Comparison of ENCODE assay signal across 22 cellular contexts in genomic region chr3:12181301-12181700, GRCh38. TPM values are rescaled to one million over a fixed set of nuclear protein-coding genes. Genes with fewer than 3 reads are reported as not detected.
DNase-seq lines count a peak whose midpoint lies in the region; ATAC-seq, FAIRE-seq and TF ChIP-seq lines count a peak whose summit lies in the region.
"Had no signal": no experiment of that assay in that cellular context is flagged by ENCODE, and none has a peak within 500 bp of the region (broad histone marks: within the 10 kb centered on the region; RNA-seq: fewer than 3 reads in every experiment).

No MANE protein-coding gene starts in this region.

- H3T11ph ChIP-seq in H9 (ENCODE audit: low read length) = no peak overlapping the region

- WGBS in mesenchymal stem cell = 91% methylated on average over 3 of the region's 4 CpGs
- no CpG with 5 or more reads among the region's 4 CpGs for WGBS in H9 (ENCODE audit: extremely low coverage, insufficient read length, low lambda C conversion rate)

- H3K79me2 ChIP-seq in H9 (ENCODE audit: insufficient read depth, low read length) = no peaks in the 10 kb centered on the region

- H2AK5ac ChIP-seq in mesenchymal stem cell (ENCODE audit: low read length, severe bottlenecking) (peak overlapping the region; percentile 3), H9 (ENCODE audit: insufficient read length, low read length) (no peak overlapping the region)

- no peak overlapping the region for H2AFZ ChIP-seq in mesenchymal stem cell (ENCODE audit: low read depth, low read length)
- H2AFZ ChIP-seq in H9 (ENCODE audit: low read length) = no peak overlapping the region
- H2AFZ ChIP-seq: GM23338 had no signal

- H2BK20ac ChIP-seq in H9 (ENCODE audit: low read depth, low read length, poor library complexity, severe bottlenecking) = no peak overlapping the region

- no TSS peak for BruUV-seq in MCF 10A (replicated peaks; lab: Mats Ljungman, UMichigan)

- POLR2A ChIA-PET in MCF 10A (lab: Yijun Ruan, JAX) = interaction anchor here (1.2 to 2.9 kb wide), 3 partner anchors 48 to 303 kb away, joined by 3 to 13 read pairs (median 7); partner anchors contain the start of gene TSEN2
- POLR2A ChIA-PET in naive thymus-derived CD8-positive, alpha-beta T cell (lab: Charles Lee) = no interaction called here

- H3K14ac ChIP-seq in mesenchymal stem cell (ENCODE audit: low read length in 2 of 2) = peak overlapping the region in 1 of 2 experiments; percentile 36
- H3K14ac ChIP-seq in H9 (ENCODE audit: insufficient read depth, low read length) = no peak overlapping the region

- H4K5ac ChIP-seq in H9 (ENCODE audit: insufficient read length, low read depth, low read length) = no peak overlapping the region

- H3K27me3 ChIP-seq in breast epithelium = no peaks in the 10 kb centered on the region
- no peaks in the 10 kb centered on the region for H3K27me3 ChIP-seq in bronchial epithelial cell (ENCODE audit: control insufficient read depth, insufficient read depth, low read length)
- no peaks in the 10 kb centered on the region for H3K27me3 ChIP-seq in mesenchymal stem cell (ENCODE audit: control insufficient read depth in 1 of 2, insufficient read depth in 1 of 2, low read length in 2 of 2)
- no peaks in the 10 kb centered on the region for H3K27me3 ChIP-seq in H9 (ENCODE audit: insufficient read depth, low read length)

- H3K23me2 ChIP-seq in H9 (ENCODE audit: insufficient read length, low read depth, low read length, poor library complexity, severe bottlenecking) = no peaks in the 10 kb centered on the region

- H3K4me2 ChIP-seq in mesenchymal stem cell (ENCODE audit: low read length, poor library complexity, severe bottlenecking) = no peak overlapping the region
- H3K4me2 ChIP-seq in H9 (ENCODE audit: insufficient read depth, insufficient read length, low read length) = no peak overlapping the region
- H3K4me2 ChIP-seq: GM23338, SK-N-SH had no signal

- H3K27ac Mint-ChIP-seq in MCF 10A (ENCODE audit: low read depth, unreplicated experiment) = peak overlapping the region; percentile 44
- no peak overlapping the region for H3K27ac Mint-ChIP-seq in H9
- no peak overlapping the region for H3K27ac Mint-ChIP-seq in naive thymus-derived CD8-positive, alpha-beta T cell
- H3K27ac Mint-ChIP-seq: CD8-positive, alpha-beta memory T cell; GM23338 had no signal

- H3K36me3 ChIP-seq in breast epithelium (no peaks in the 10 kb centered on the region), bronchial epithelial cell (ENCODE audit: control insufficient read depth, insufficient read depth, low read length) (no peaks in the 10 kb centered on the region), mesenchymal stem cell (ENCODE audit: control insufficient read depth in 1 of 2, insufficient read depth in 2 of 2, low read depth in 1 of 2, low read length in 2 of 2) (no peaks in the 10 kb centered on the region)

- H3K4me1 ChIP-seq in breast epithelium (no peaks in the 10 kb centered on the region), mesenchymal stem cell (ENCODE audit: control insufficient read depth, insufficient read depth, low read depth, low read length) (peaks cover 20% of the 10 kb centered on the region), H9 (ENCODE audit: insufficient read depth, low read length) (no peaks in the 10 kb centered on the region)

- no peak overlapping the region for H4K91ac ChIP-seq in mesenchymal stem cell (ENCODE audit: low read length)
- H4K91ac ChIP-seq in H9 (ENCODE audit: insufficient read length, low read depth, low read length) = no peak overlapping the region

- TF ChIP-seq CTCF in MCF 10A (IDR thresholded peaks at IDR 0.05; ENCODE audit: unreplicated experiment) = no peak
- TF ChIP-seq CTCF in breast epithelium (IDR thresholded peaks at IDR 0.05) = no peak
- TF ChIP-seq CTCF in bronchial epithelial cell (IDR thresholded peaks at IDR 0.05; ENCODE audit: insufficient read depth, low read length, severe bottlenecking) = no peak
- TF ChIP-seq CTCF in H9 (conservative IDR thresholded peaks at IDR 0.05) = no peak

- H3K4ac ChIP-seq in mesenchymal stem cell (ENCODE audit: low read depth in 1 of 2, low read length in 2 of 2) (no peak overlapping the region), H9 (ENCODE audit: low read depth, low read length) (no peak overlapping the region)

- no peaks in the 10 kb centered on the region for H3K27me3 Mint-ChIP-seq in MCF 10A (ENCODE audit: insufficient read depth, unreplicated experiment)
- no peaks in the 10 kb centered on the region for H3K27me3 Mint-ChIP-seq in H9 (ENCODE audit: low read depth)
- no peaks in the 10 kb centered on the region for H3K27me3 Mint-ChIP-seq in naive thymus-derived CD8-positive, alpha-beta T cell

- H3K4me3 Mint-ChIP-seq in MCF 10A (ENCODE audit: unreplicated experiment) = no peak overlapping the region
- H3K4me3 Mint-ChIP-seq in H9 = no peak overlapping the region
- H3K4me3 Mint-ChIP-seq in naive thymus-derived CD8-positive, alpha-beta T cell = no peak overlapping the region
- H3K4me3 Mint-ChIP-seq: CD8-positive, alpha-beta memory T cell; GM23338 had no signal

- H3K23ac ChIP-seq in mesenchymal stem cell (ENCODE audit: low read length in 2 of 2) = no peak overlapping the region
- no peak overlapping the region for H3K23ac ChIP-seq in H9 (ENCODE audit: insufficient read length, low read depth, low read length)

- no peak overlapping the region for H2BK5ac ChIP-seq in mesenchymal stem cell (ENCODE audit: low read depth, low read length, poor library complexity, severe bottlenecking)
- H2BK5ac ChIP-seq in H9 (ENCODE audit: insufficient read length, low read length) = no peak overlapping the region

- no peak overlapping the region for H3K4me3 ChIP-seq in breast epithelium
- H3K4me3 ChIP-seq in bronchial epithelial cell (ENCODE audit: low read depth, low read length) = no peak overlapping the region
- H3K4me3 ChIP-seq in mesenchymal stem cell (ENCODE audit: insufficient read depth in 1 of 2, low read depth in 1 of 2, low read length in 2 of 2) = no peak overlapping the region
- H3K4me3 ChIP-seq: GM23338 had no signal

- TF ChIP-seq POLR2A in breast epithelium (IDR thresholded peaks at IDR 0.05) = no peak

- H3K9me3 Mint-ChIP-seq in MCF 10A (ENCODE audit: unreplicated experiment) (no peaks in the 10 kb centered on the region), H9 (no peaks in the 10 kb centered on the region)
- H3K9me3 Mint-ChIP-seq in naive thymus-derived CD8-positive, alpha-beta T cell = no peaks in the 10 kb centered on the region
- H3K9me3 Mint-ChIP-seq: CD8-positive, alpha-beta memory T cell; GM23338 had no signal

- no peak overlapping the region for H3K9ac ChIP-seq in mesenchymal stem cell (ENCODE audit: low read length)
- no peak overlapping the region for H3K9ac ChIP-seq in H9 (ENCODE audit: extremely low read depth, insufficient read length, low read length)
- H3K9ac ChIP-seq: SK-N-SH had no signal

- peak overlapping the region in 1 of 2 experiments; percentile 81 for H2BK12ac ChIP-seq in mesenchymal stem cell (ENCODE audit: low read length in 2 of 2)
- H2BK12ac ChIP-seq in H9 (ENCODE audit: insufficient read length, low read depth, low read length) = no peak overlapping the region

- H2BK120ac ChIP-seq in mesenchymal stem cell (ENCODE audit: low read depth, low read length) (no peak overlapping the region), H9 (ENCODE audit: low read depth, low read length, poor library complexity, severe bottlenecking) (no peak overlapping the region)

- ATAC-seq in naive thymus-derived CD8-positive, alpha-beta T cell = no peak
- ATAC-seq: GM23338 had no signal

- FAIRE-seq in bronchial epithelial cell (lab: Jason Lieb, UNC) = no peak

- intact Hi-C loops in MCF 10A (cut with micrococcal nuclease) (no loop called here), breast epithelium (cut with DNase I; ENCODE audit: low total_unique reads) (no loop called here)

- H4K20me1 ChIP-seq in H9 (ENCODE audit: control insufficient read depth, insufficient read depth, insufficient read length) = no peaks in the 10 kb centered on the region

- peaks cover 19% of the 10 kb centered on the region for H3K4me1 Mint-ChIP-seq in MCF 10A (ENCODE audit: insufficient read depth, unreplicated experiment)
- no peaks in the 10 kb centered on the region for H3K4me1 Mint-ChIP-seq in H9
- peaks cover 0 to 2% (median 1%) of the 10 kb centered on the region in 4 donors for H3K4me1 Mint-ChIP-seq in naive thymus-derived CD8-positive, alpha-beta T cell
- H3K4me1 Mint-ChIP-seq: CD8-positive, alpha-beta memory T cell; GM23338 had no signal

- H3K36me3 Mint-ChIP-seq in MCF 10A (ENCODE audit: insufficient read depth, unreplicated experiment) (no peaks in the 10 kb centered on the region), H9 (ENCODE audit: insufficient read depth in 1 of 3, low read depth in 3 of 3) (no peaks in the 10 kb centered on the region; a peak in 2 of 7 replicates)
- no peaks in the 10 kb centered on the region for H3K36me3 Mint-ChIP-seq in naive thymus-derived CD8-positive, alpha-beta T cell
- H3K36me3 Mint-ChIP-seq: CD8-positive, alpha-beta memory T cell had no signal

- H2BK15ac ChIP-seq in mesenchymal stem cell (ENCODE audit: low read depth, poor library complexity, severe bottlenecking) = no peak overlapping the region
- no peak overlapping the region for H2BK15ac ChIP-seq in H9 (ENCODE audit: low read depth, low read length)

- no peak overlapping the region for H3K27ac ChIP-seq in breast epithelium
- H3K27ac ChIP-seq in mesenchymal stem cell (ENCODE audit: low read length, poor library complexity, severe bottlenecking) = no peak overlapping the region
- H3K27ac ChIP-seq in H9 (ENCODE audit: insufficient read length, low read depth, low read length) = no peak overlapping the region
- H3K27ac ChIP-seq: C4-2B, RWPE1 had no signal

- H3K79me1 ChIP-seq in mesenchymal stem cell (replicated peaks; ENCODE audit: low read length, poor library complexity, severe bottlenecking) = no peaks in the 10 kb centered on the region
- no peaks in the 10 kb centered on the region for H3K79me1 ChIP-seq in H9 (ENCODE audit: insufficient read depth, low read depth, low read length, poor library complexity, severe bottlenecking)

- H3K18ac ChIP-seq in mesenchymal stem cell (ENCODE audit: low read depth in 1 of 2, low read length in 2 of 2) (no peak overlapping the region), H9 (ENCODE audit: insufficient read length, low read depth, low read length) (no peak overlapping the region)

- H3K9me3 ChIP-seq in breast epithelium = no peaks in the 10 kb centered on the region
- H3K9me3 ChIP-seq in mesenchymal stem cell (ENCODE audit: control insufficient read depth, low read length) = no peaks in the 10 kb centered on the region
- H3K9me3 ChIP-seq in H9 (ENCODE audit: control insufficient read depth, low read depth, low read length) = no peaks in the 10 kb centered on the region
- H3K9me3 ChIP-seq: SK-N-SH had no signal

- H4K8ac ChIP-seq in mesenchymal stem cell (ENCODE audit: low read length) (no peak overlapping the region), H9 (replicated peaks; ENCODE audit: insufficient read length, low read depth, low read length) (no peak overlapping the region)

- H3K56ac ChIP-seq in H9 (ENCODE audit: insufficient read length, low read depth, low read length) = no peak overlapping the region

- DNase-seq in MCF 10A (ENCODE audit: unreplicated experiment) (no peak), breast epithelium (ENCODE audit: low spot score in 2 of 2) (no peak), bronchial epithelial cell (ENCODE audit: low read depth) (peak; percentile 52), mesenchymal stem cell (no peak), H9 (no peak), kidney tubule cell (ENCODE audit: low spot score) (no peak), ecto neural progenitor cell (ENCODE audit: low spot score) (no peak)
- DNase-seq in naive thymus-derived CD8-positive, alpha-beta T cell = no peak
- DNase-seq: 8988T; CD8-positive, alpha-beta memory T cell; DMS79; HCEC 1CT; KG1; NCI-H1092 treated with DMSO at 0.1 percent for 48 hours; NCI-H1436 treated with DMSO at 0.1 percent for 48 hours; NCI-H1930; SHP77 treated with DMSO at 0.1 percent for 48 hours; SK-N-SH had no signal

- CTCF ChIA-PET in MCF 10A (lab: Yijun Ruan, JAX) = interaction anchor here (0.7 to 9.0 kb wide), 4 partner anchors 13 to 327 kb away, joined by 3 to 279 read pairs (median 105); partner anchors contain the start of gene TSEN2

RNA-seq across cellular contexts. Expression of gene TIMP4, which starts 22.6 kb away (rescaled TPM):
- total RNA-seq in MCF 10A (2022) (not detected in 2 replicates), breast epithelium (100 to 1,000 TPM in 1 of 3 donors, 10 to 100 TPM in 2; 27.4 to 170 (median 46.9) TPM), bronchial epithelial cell (1.1 and 2.6 TPM in 2 replicates), H9 (2021) (8.4 and 8.5 TPM in 2 replicates)
- 6.6 TPM for polyA plus RNA-seq in mesenchymal stem cell (2013, experiment 1 of 2)
- 6.6 TPM for polyA plus RNA-seq in mesenchymal stem cell (2013, experiment 2 of 2)
- not detected for total RNA-seq in naive thymus-derived CD8-positive, alpha-beta T cell
- not detected for polyA plus RNA-seq in naive thymus-derived CD8-positive, alpha-beta T cell
- total RNA-seq: CD8-positive, alpha-beta memory T cell; HT1080 had no signal
- polyA plus RNA-seq: CD8-positive, alpha-beta memory T cell; SK-N-SH had no signal
